9 cellular contexts compared by ENCODE assay signal in genomic region chr2:23988371-23988770, GRCh38. TPM values are rescaled to one million over a fixed set of nuclear protein-coding genes. Genes with fewer than 3 reads are reported as not detected.
DNase-seq lines count a peak whose midpoint lies in the region; ATAC-seq, FAIRE-seq and TF ChIP-seq lines count a peak whose summit lies in the region.
"Had no signal": no experiment of that assay in that cellular context is flagged by ENCODE, and none has a peak within 500 bp of the region (broad histone marks: within the 10 kb centered on the region; RNA-seq: fewer than 3 reads in every experiment).

No MANE protein-coding gene starts in this region.

- TF ChIP-seq CTCF in choroid plexus epithelial cell (conservative IDR thresholded peaks at IDR 0.05; ENCODE audit: low read depth, low read length) (no peak), upper lobe of left lung (IDR thresholded peaks at IDR 0.05) (peak in 2 of 6 experiments; percentile 25 to 42)

- DNase-seq in A172 (ENCODE audit: low spot score) (peak; percentile 26), NCI-H2171 treated with DMSO at 0.1 percent for 48 hours (lab: John Stamatoyannopoulos, UW) (peak; percentile 33), choroid plexus epithelial cell (ENCODE audit: low read depth) (peak; percentile 23), upper lobe of left lung (no peak), T-helper 9 cell (no peak), DMS79 (lab: John Stamatoyannopoulos, UW) (no peak)
- no peak for DNase-seq in stimulated activated naive CD4-positive, alpha-beta T cell treated with Interleukin-2 at 50 U/mL for 16 hours (lab: John Stamatoyannopoulos, UW)

- ATAC-seq in upper lobe of left lung (ENCODE audit: low FRiP score in 2 of 2), result no peak

- H3K4me3 ChIP-seq in choroid plexus epithelial cell (ENCODE audit: low read depth, low read length), result no peak overlapping the region
- H3K4me3 ChIP-seq in upper lobe of left lung, result no peak overlapping the region
- H3K4me3 ChIP-seq: SJSA1 had no signal

- H3K27ac ChIP-seq in upper lobe of left lung, result no peak overlapping the region
- H3K27ac ChIP-seq: SJSA1 had no signal

- H3K9me3 ChIP-seq in upper lobe of left lung, result no peaks in the 10 kb centered on the region
- H3K9me3 ChIP-seq: SJSA1 had no signal

- no peak for TF ChIP-seq POLR2A in upper lobe of left lung (IDR thresholded peaks at IDR 0.05)

- H3K36me3 ChIP-seq in upper lobe of left lung, result peaks cover 0 to 31% (median 8%) of the 10 kb centered on the region in 4 donors

- 54 to 57% methylated on average over 2 of the region's 2 CpGs for WGBS in upper lobe of left lung, 2 donors

- peak; percentile 85 for FAIRE-seq in G401.6 (lab: Jason Lieb, UNC)

- H3K27me3 ChIP-seq in upper lobe of left lung, result no peaks in the 10 kb centered on the region
- H3K27me3 ChIP-seq: SJSA1 had no signal

- no peak for TF ChIP-seq EP300 in upper lobe of left lung (IDR thresholded peaks at IDR 0.05)

- H3K4me1 ChIP-seq in upper lobe of left lung, result no peaks in the 10 kb centered on the region

RNA-seq across cellular contexts. Expression of gene MFSD2B, which starts 21.5 kb away (rescaled TPM):
- 0.24 TPM in 1 of 2 replicates, not detected in the other for total RNA-seq in A172 (2014; rRNA removed; shearing (Covaris generic))
- total RNA-seq in upper lobe of left lung, result 1 to 10 TPM in 1 of 6 donors, under 1 TPM in 4, not detected in 1; 0.40 to 1.8 (median 0.76) TPM
- total RNA-seq: SJSA1 had no signal

RNA-seq across cellular contexts. Expression of gene UBXN2A, which starts 48.1 kb away (rescaled TPM):
- total RNA-seq in A172 (2014; rRNA removed; shearing (Covaris generic)), result 35.9 and 36.5 TPM in 2 replicates
- 10 to 100 TPM in 3 of 6 donors, 1 to 10 TPM in 3; 6.3 to 16.8 (median 10.5) TPM for total RNA-seq in upper lobe of left lung

RNA-seq across cellular contexts. Expression of gene WDCP, which starts 58.8 kb away (rescaled TPM):
- 10.7 and 14.7 TPM in 2 replicates for total RNA-seq in A172 (2014; rRNA removed; shearing (Covaris generic))
- total RNA-seq in upper lobe of left lung, result 10 to 100 TPM in 1 of 6 donors, 1 to 10 TPM in 5; 1.0 to 10.6 (median 4.6) TPM

Comparison
In these comparisons a context has a peak if more than half of its experiments do, and no peak if none do; other contexts are left out.
1. DNase-seq: peak in A172 (single experiment), NCI-H2171 treated with DMSO at 0.1 percent for 48 hours (single experiment) and choroid plexus epithelial cell (single experiment); none in upper lobe of left lung (0 of 2), T-helper 9 cell (single experiment), DMS79 (single experiment) and stimulated activated naive CD4-positive, alpha-beta T cell treated with Interleukin-2 at 50 U/mL for 16 hours (single experiment).